ENCODE assay signal across 16 cellular contexts in genomic region chr15:79883579-79884203, GRCh38. TPM values are rescaled to one million over a fixed set of nuclear protein-coding genes. Genes with fewer than 3 reads are reported as not detected.
A peak's percentile ranks its signal among the peaks of the same experiment; 100 is the strongest.
DNase-seq lines count a peak whose midpoint lies in the region; ATAC-seq, FAIRE-seq and TF ChIP-seq lines count a peak whose summit lies in the region.
"Had no signal": no experiment of that assay in that cellular context is flagged by ENCODE, and none has a peak within 500 bp of the region (broad histone marks: within the 10 kb centered on the region; RNA-seq: fewer than 3 reads in every experiment).

No MANE protein-coding gene starts in this region.

- peaks cover 15% of the 10 kb centered on the region for H3K4me1 ChIP-seq in HEK293 (ENCODE audit: control insufficient read depth, insufficient read depth, low read length)
- H3K4me1 ChIP-seq in K562 (replicated peaks in 1 of 2; ENCODE audit: control insufficient read depth in 2 of 2, insufficient read depth in 2 of 2, low read length in 2 of 2): peaks cover 0 to 19% of the 10 kb centered on the region in 2 experiments; a peak in 2 of 5 replicates
- peaks cover 10 to 67% (median 49%) of the 10 kb centered on the region in 4 donors for H3K4me1 ChIP-seq in liver (ENCODE audit: control insufficient read depth in 4 of 4, insufficient read depth in 4 of 4, low read length in 3 of 4)
- H3K4me1 ChIP-seq: BLaER1 treated with 17β-estradiol and CSF1 and Interleukin-3, amounts not matched to agents 10 nM and 100 nM had no signal

- CTCF ChIA-PET in HEK293 (lab: Yijun Ruan, JAX) (interaction anchor here (1.2 to 1.3 kb wide), 2 partner anchors 33 to 544 kb away, joined by 3 to 6 read pairs; no protein-coding TSS in a partner anchor), K562 (lab: Yijun Ruan, JAX; ENCODE audit: low intra/inter-chr PET ratio) (no interaction called here)

- H3K27ac ChIP-seq in HEK293 (ENCODE audit: extremely low read depth, low read depth, low read length) (no peak overlapping the region), K562 (ENCODE audit: extremely low read depth, low read depth, low read length) (no peak overlapping the region), liver (ENCODE audit: low read depth in 1 of 2, low read length in 2 of 2) (peak overlapping the region; percentile 72 to 77)
- H3K27ac ChIP-seq: BLaER1 treated with 17β-estradiol and CSF1 and Interleukin-3, amounts not matched to agents 10 nM and 100 nM; HL-60 had no signal

- no peak overlapping the region for H3K9ac ChIP-seq in K562 (ENCODE audit: insufficient read depth in 1 of 2, low read depth in 2 of 2, low read length in 2 of 2)
- H3K9ac ChIP-seq in liver (ENCODE audit: low read depth in 1 of 2, low read length in 2 of 2): no peak overlapping the region
- H3K9ac ChIP-seq: BLaER1 treated with 17β-estradiol and CSF1 and Interleukin-3, amounts not matched to agents 10 nM and 100 nM had no signal

- no peak for TF ChIP-seq POLR2A in K562 (conservative IDR thresholded peaks at IDR 0.05)

- no peak for TF ChIP-seq EP300 in K562 (IDR thresholded peaks at IDR 0.05; ENCODE audit: low read length)

- H3K9me1 ChIP-seq in K562 (ENCODE audit: control insufficient read depth, insufficient read depth, low read length): no peaks in the 10 kb centered on the region

- in situ Hi-C loops in K562 (cut with MboI): loop anchor here (25.0 kb wide), 1 partner anchor 279 kb away; the partner anchor contains the start of gene FAH

- H3K79me2 ChIP-seq in K562 (ENCODE audit: control insufficient read depth, insufficient read depth, low read length): peaks cover 17% of the 10 kb centered on the region; the same call in 2 of the 3 replicates

- 100% methylated on average over 1 of the region's 1 CpG for WGBS in K562 (ENCODE audit: insufficient coverage, low coverage, missing lambda C conversion rate)
- 89% methylated on average over 1 of the region's 1 CpG for WGBS in liver

- H3K27me3 ChIP-seq in K562 (ENCODE audit: control insufficient read depth in 2 of 2, insufficient read depth in 2 of 2, low read length in 2 of 2): no peaks in the 10 kb centered on the region
- no peaks in the 10 kb centered on the region for H3K27me3 ChIP-seq in liver (ENCODE audit: control insufficient read depth in 4 of 4, insufficient read depth in 4 of 4, low read length in 3 of 4)
- H3K27me3 ChIP-seq: BLaER1 treated with 17β-estradiol and CSF1 and Interleukin-3, amounts not matched to agents 10 nM and 100 nM had no signal

- H3K36me3 ChIP-seq in HEK293 (ENCODE audit: control insufficient read depth in 2 of 2, insufficient read depth in 1 of 2, low read length in 2 of 2) (peaks cover 41 to 59% of the 10 kb centered on the region in 2 experiments), K562 (ENCODE audit: control insufficient read depth, insufficient read depth, low read length) (peaks cover 89% of the 10 kb centered on the region), liver (ENCODE audit: control insufficient read depth in 4 of 4, insufficient read depth in 3 of 4, low read depth in 1 of 4, low read length in 3 of 4) (peaks cover 5 to 48% (median 20%) of the 10 kb centered on the region in 4 donors)

- H2AFZ ChIP-seq in K562 (ENCODE audit: low read depth, low read length): no peak overlapping the region

- intact Hi-C loops in K562 (cut with micrococcal nuclease): no loop called here

- TF ChIP-seq CTCF in HEK293 (tag by site-specific recombination; IDR thresholded peaks at IDR 0.05) (no peak), K562 (IDR thresholded peaks at IDR 0.05 in 2 of 3, conservative IDR thresholded peaks at IDR 0.05 in 1 of 3; ENCODE audit: insufficient read depth in 2 of 3, low read depth in 1 of 3, low read length in 3 of 3) (no peak), liver (IDR thresholded peaks at IDR 0.05; ENCODE audit: low read depth, low read length, missing input control) (no peak)

- DNase-seq in K562 (ENCODE audit: extremely low read depth in 1 of 4, low spot score in 3 of 4) (no peak), NCI-H1930 (lab: John Stamatoyannopoulos, UW) (no peak)
- DNase-seq: Calu3; CD8-positive, alpha-beta T cell; DMS79 treated with DMSO at 0.1 percent for 48 hours; GF-D8; H9 had no signal

- TF ChIP-seq RAD21 in K562 (CRISPR knock-in tag; conservative IDR thresholded peaks at IDR 0.05 in 1 of 2, IDR thresholded peaks at IDR 0.05 in 1 of 2): no peak
- TF ChIP-seq RAD21 in liver (IDR thresholded peaks at IDR 0.05): no peak

- no peak overlapping the region for H3K4me2 ChIP-seq in K562 (ENCODE audit: insufficient read depth, low read length)
- H3K4me2 ChIP-seq: BLaER1 treated with 17β-estradiol and CSF1 and Interleukin-3, amounts not matched to agents 10 nM and 100 nM had no signal

- no peaks in the 10 kb centered on the region for H4K20me1 ChIP-seq in K562 (replicated peaks; ENCODE audit: control insufficient read depth, insufficient read depth, low read length)

- POLR2A ChIA-PET in HEK293 (lab: Yijun Ruan, JAX): no interaction called here
- POLR2A ChIA-PET in K562 (lab: Yijun Ruan, JAX): interaction anchor here (1.4 to 3.8 kb wide), 2 partner anchors 9 to 10 kb away, joined by 4 to 24 read pairs; no protein-coding TSS in a partner anchor

- H3K4me3 ChIP-seq in HEK293 (ENCODE audit: low read depth, low read length) (no peak overlapping the region), K562 (no peak overlapping the region), liver (ENCODE audit: low read depth in 1 of 3, low read length in 3 of 3) (no peak overlapping the region)
- H3K4me3 ChIP-seq: BLaER1 treated with 17β-estradiol and CSF1 and Interleukin-3, amounts not matched to agents 10 nM and 100 nM had no signal

- ATAC-seq in K562: no peak
- no peak for ATAC-seq in GM18868 (IDR thresholded peaks at IDR 0.05; ENCODE audit: unreplicated experiment)
- ATAC-seq in HG02588 (IDR thresholded peaks at IDR 0.05; ENCODE audit: unreplicated experiment): no peak
- ATAC-seq: CD8-positive, alpha-beta T cell had no signal

- no peaks in the 10 kb centered on the region for H3K9me3 ChIP-seq in HEK293 (ENCODE audit: control insufficient read depth, insufficient read depth, low read depth, low read length)
- H3K9me3 ChIP-seq in K562 (replicated peaks; ENCODE audit: control insufficient read depth, insufficient read depth, low read depth, low read length): no peaks in the 10 kb centered on the region
- peaks cover 0 to under 1% (median 0%) of the 10 kb centered on the region in 4 donors for H3K9me3 ChIP-seq in liver (ENCODE audit: control insufficient read depth in 4 of 4, low read length in 3 of 4)

- no peak for FAIRE-seq in K562 (lab: Jason Lieb, UNC)
- FAIRE-seq: GM19239, H1, HTR-8/SVneo had no signal

- no TSS peak for BruUV-seq in K562 (replicated peaks; lab: Mats Ljungman, UMichigan)

TF ChIP-seq in HEK293, 187 proteins besides CTCF, POLR2A, EP300 and RAD21:
- TF ChIP-seq ZNF423 (tag by site-specific recombination; IDR thresholded peaks at IDR 0.05): no peak
- TF ChIP-seq ZNF664 (tag by site-specific recombination; IDR thresholded peaks at IDR 0.05): peak; percentile 45; the same call in 1 of the 2 replicates

TF ChIP-seq in K562, 482 proteins besides CTCF, POLR2A, EP300 and RAD21:
- TF ChIP-seq KAT7 (CRISPR knock-in tag; IDR thresholded peaks at IDR 0.05; ENCODE audit: borderline replicate concordance) (no peak), ZKSCAN1 (IDR thresholded peaks at IDR 0.05; ENCODE audit: low read depth, low read length) (peak; percentile 71; the same call in 1 of the 2 replicates), RHOXF2B (CRISPR knock-in tag; conservative IDR thresholded peaks at IDR 0.05) (no peak)

TF ChIP-seq in liver, 16 proteins besides CTCF, POLR2A, EP300 and RAD21 (continues in another document):
- no peak for TF ChIP-seq TAF1 (conservative IDR thresholded peaks at IDR 0.05)

RNA-seq across cellular contexts. Expression of gene MTHFS, which starts 13.1 kb away (rescaled TPM):
- total RNA-seq in K562 (2011; cell fraction: chromatin; rRNA removed; ENCODE audit: low replicate concordance): 20.4 and 22.1 TPM in 2 replicates
- total RNA-seq in K562 (2011; cell fraction: nucleolus; rRNA removed): 16.0 and 20.5 TPM in 2 replicates
- total RNA-seq in K562 (2011; cell fraction: nucleoplasm; rRNA removed): 15.7 and 21.0 TPM in 2 replicates
- total RNA-seq in K562 (2014; rRNA removed): 31.2 and 32.9 TPM in 2 replicates
- total RNA-seq in K562 (2014; rRNA removed; fragmentation: Illumina TruSeq; extraction: Trizol): 36.8 and 43.6 TPM in 2 replicates
- total RNA-seq in K562 (2015; rRNA removed; fragmentation: Illumina TruSeq; extraction: Trizol): 42.9 and 44.1 TPM in 2 replicates
- total RNA-seq in K562 (2021): 41.7 and 45.1 TPM in 2 replicates
- 56.7 and 72.8 TPM in 2 replicates for polyA plus RNA-seq in K562 (2011; rRNA removed)
- 40.7 and 46.8 TPM in 2 replicates for polyA plus RNA-seq in K562 (2011; cell fraction: cytosol; rRNA removed)
- polyA plus RNA-seq in K562 (2011; cell fraction: nucleus; rRNA removed): 11.4 and 17.9 TPM in 2 replicates
- 57.3 and 76.8 TPM in 2 replicates for polyA plus RNA-seq in K562 (2012)
- polyA plus RNA-seq in K562 (2014; fragmentation: Illumina TruSeq; extraction: Trizol): 39.6 and 52.6 TPM in 2 replicates
- 10 to 100 TPM; 17.8 to 23.6 TPM for polyA plus RNA-seq in K562 (2014; fragmentation: Nextera tagmentation; extraction: Ambion mirVana)
- 79.3 and 86.3 TPM in 2 replicates for polyA plus RNA-seq in K562 (2014; rRNA removed)
- 23.4 and 27.9 TPM in 2 replicates for polyA minus RNA-seq in K562 (2011; rRNA and poly(A)+ RNA removed)
- polyA minus RNA-seq in K562 (2011; cell fraction: cytosol; rRNA and poly(A)+ RNA removed): 14.5 and 21.0 TPM in 2 replicates
- polyA minus RNA-seq in K562 (2011; cell fraction: nucleus; rRNA and poly(A)+ RNA removed): 12.8 and 16.1 TPM in 2 replicates
- 100 to 1,000 TPM in 1 of 2 donors, 10 to 100 TPM in 1; 40.9 to 140 TPM for total RNA-seq in liver
- polyA plus RNA-seq in liver: 100 to 1,000 TPM; 175 to 338 TPM

Comparison
In these comparisons a context has a peak if more than half of its experiments do, and no peak if none do; other contexts are left out.
1. H3K27ac ChIP-seq: peak in liver (2 of 2); none in HEK293 (single experiment) and K562 (single experiment).